ENCODE assay signal across 1 cellular context in the genomic region with DNA sequence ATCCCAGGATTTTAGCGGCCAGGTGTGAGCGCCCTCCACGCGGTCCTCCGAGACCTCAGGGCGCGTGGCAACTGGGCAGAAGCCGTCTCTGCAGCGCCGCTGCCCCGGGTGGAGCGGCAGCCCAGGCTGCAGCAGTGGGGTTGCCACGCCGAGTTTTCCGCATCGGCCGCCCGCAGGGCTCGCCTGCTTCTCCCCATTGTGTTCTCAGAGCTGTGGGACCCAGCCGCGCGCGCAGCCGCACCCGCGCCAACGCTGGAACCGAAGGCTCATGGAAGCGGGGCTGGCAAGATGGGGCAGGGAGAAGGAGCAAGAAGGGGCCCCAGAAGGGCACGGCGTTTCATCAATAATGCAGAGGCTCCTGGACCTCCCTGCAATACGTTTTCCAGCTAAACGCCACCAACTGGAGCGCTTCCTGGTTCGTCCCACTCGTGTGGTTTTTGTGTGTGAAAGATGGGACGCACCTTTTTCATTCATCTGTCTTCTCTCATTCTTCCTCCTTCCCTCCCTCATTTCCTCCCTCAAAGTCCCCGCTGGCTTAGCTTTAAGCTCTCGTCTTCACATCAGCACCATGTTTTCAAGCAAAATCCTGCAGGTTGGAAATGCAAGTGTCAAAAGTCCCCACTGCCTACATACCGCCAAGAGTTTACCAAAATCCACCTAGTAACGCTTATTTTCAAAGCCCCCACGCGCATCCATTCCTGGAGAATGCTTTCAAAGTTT.
TF ChIP-seq lines count a peak whose summit lies in the region.

No MANE protein-coding gene starts in this region.

TF ChIP-seq in GM23338, 12 proteins besides CTCF, POLR2A, EP300 and RAD21 (continued from another document):
- TF ChIP-seq ZNF462 (CRISPR knock-in tag; IDR thresholded peaks at IDR 0.05): no peak
